ENCODE assay signal across 1 cellular context in the genomic region with DNA sequence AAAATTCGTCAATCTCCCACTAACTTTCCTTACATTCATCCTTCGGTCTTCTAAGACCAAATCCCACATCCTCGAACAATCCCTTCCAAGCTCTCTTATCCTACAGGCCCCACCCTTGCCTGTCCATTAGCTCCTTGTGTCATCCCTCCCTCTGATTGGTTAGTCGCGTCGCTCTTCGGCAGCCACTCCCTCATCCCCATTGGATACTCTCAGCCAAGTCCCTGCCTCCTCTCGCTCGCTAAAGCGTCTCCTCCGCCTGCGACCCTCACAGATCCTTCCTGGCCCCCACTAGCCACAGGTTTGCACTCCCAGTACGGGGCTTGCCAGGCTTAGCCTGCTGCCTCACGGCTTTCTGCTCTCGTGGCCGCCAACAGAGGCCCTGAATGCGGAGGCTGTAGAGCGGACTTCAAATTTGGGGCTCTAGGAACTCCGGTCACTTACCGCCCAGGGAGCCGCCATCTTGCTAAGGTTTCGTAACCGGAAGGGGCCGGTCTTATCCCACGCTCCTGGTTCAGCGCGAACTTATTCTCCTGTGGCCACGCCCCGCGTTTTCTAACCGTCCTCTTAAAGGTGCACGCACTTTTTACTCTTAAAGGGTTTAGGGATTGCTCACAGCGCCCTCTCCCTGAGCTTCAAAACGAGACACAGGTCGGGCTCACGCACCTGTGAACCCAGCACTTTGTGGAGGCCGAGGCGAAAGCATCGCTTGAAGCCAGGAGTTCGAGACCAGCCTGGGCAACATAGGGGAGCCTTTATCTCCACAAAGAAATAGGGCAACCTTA.
TF ChIP-seq lines count a peak whose summit lies in the region.

A gene (minus strand): TSS at position 472 of the 782 bp plus-strand sequence. CDS start 13 bp downstream, at position 459.

TF ChIP-seq in K562, 482 proteins besides CTCF, POLR2A, EP300 and RAD21 (continued from another document and continues in another):
- TF ChIP-seq, protein P1, sequence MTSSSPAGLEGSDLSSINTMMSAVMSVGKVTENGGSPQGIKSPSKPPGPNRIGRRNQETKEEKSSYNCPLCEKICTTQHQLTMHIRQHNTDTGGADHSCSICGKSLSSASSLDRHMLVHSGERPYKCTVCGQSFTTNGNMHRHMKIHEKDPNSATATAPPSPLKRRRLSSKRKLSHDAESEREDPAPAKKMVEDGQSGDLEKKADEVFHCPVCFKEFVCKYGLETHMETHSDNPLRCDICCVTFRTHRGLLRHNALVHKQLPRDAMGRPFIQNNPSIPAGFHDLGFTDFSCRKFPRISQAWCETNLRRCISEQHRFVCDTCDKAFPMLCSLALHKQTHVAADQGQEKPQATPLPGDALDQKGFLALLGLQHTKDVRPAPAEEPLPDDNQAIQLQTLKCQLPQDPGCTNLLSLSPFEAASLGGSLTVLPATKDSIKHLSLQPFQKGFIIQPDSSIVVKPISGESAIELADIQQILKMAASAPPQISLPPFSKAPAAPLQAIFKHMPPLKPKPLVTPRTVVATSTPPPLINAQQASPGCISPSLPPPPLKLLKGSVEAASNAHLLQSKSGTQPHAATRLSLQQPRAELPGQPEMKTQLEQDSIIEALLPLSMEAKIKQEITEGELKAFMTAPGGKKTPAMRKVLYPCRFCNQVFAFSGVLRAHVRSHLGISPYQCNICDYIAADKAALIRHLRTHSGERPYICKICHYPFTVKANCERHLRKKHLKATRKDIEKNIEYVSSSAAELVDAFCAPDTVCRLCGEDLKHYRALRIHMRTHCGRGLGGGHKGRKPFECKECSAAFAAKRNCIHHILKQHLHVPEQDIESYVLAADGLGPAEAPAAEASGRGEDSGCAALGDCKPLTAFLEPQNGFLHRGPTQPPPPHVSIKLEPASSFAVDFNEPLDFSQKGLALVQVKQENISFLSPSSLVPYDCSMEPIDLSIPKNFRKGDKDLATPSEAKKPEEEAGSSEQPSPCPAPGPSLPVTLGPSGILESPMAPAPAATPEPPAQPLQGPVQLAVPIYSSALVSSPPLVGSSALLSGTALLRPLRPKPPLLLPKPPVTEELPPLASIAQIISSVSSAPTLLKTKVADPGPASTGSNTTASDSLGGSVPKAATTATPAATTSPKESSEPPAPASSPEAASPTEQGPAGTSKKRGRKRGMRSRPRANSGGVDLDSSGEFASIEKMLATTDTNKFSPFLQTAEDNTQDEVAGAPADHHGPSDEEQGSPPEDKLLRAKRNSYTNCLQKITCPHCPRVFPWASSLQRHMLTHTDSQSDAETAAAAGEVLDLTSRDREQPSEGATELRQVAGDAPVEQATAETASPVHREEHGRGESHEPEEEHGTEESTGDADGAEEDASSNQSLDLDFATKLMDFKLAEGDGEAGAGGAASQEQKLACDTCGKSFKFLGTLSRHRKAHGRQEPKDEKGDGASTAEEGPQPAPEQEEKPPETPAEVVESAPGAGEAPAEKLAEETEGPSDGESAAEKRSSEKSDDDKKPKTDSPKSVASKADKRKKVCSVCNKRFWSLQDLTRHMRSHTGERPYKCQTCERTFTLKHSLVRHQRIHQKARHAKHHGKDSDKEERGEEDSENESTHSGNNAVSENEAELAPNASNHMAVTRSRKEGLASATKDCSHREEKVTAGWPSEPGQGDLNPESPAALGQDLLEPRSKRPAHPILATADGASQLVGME (CRISPR knock-in tag; IDR thresholded peaks at IDR 0.05) = no peak
- TF ChIP-seq ZEB2 (IDR thresholded peaks at IDR 0.05) (peak; percentile 40; the same call in 1 of the 2 replicates), LEF1 (IDR thresholded peaks at IDR 0.05) (no peak), POLR3A (IDR thresholded peaks at IDR 0.05; ENCODE audit: borderline replicate concordance, extremely low read depth, insufficient read depth, insufficient read length) (no peak), FOXA3 (CRISPR knock-in tag; conservative IDR thresholded peaks at IDR 0.05 in 1 of 2, IDR thresholded peaks at IDR 0.05 in 1 of 2) (peak in 1 of 2 experiments; percentile 52; a peak in 1 of 4 replicates), ZNF174 (CRISPR knock-in tag; IDR thresholded peaks at IDR 0.05) (no peak), TCF3 (CRISPR knock-in tag; IDR thresholded peaks at IDR 0.05) (no peak), ZNF121 (CRISPR knock-in tag; conservative IDR thresholded peaks at IDR 0.05) (no peak), NEUROD1 (IDR thresholded peaks at IDR 0.05; ENCODE audit: borderline replicate concordance, low read depth, low read length, partially characterized antibody) (peak; percentile 49), HDAC8 (tag; IDR thresholded peaks at IDR 0.05) (no peak), ZNF76 (CRISPR knock-in tag; IDR thresholded peaks at IDR 0.05; ENCODE audit: borderline replicate concordance) (no peak), CAMTA2 (CRISPR knock-in tag; conservative IDR thresholded peaks at IDR 0.05) (no peak), ZNF668 (CRISPR knock-in tag; IDR thresholded peaks at IDR 0.05) (no peak), ZFX (CRISPR knock-in tag; IDR thresholded peaks at IDR 0.05) (peak; percentile 59), SIN3B (IDR thresholded peaks at IDR 0.05; ENCODE audit: low read depth) (peak; percentile 99), ZKSCAN8 (CRISPR knock-in tag; IDR thresholded peaks at IDR 0.05) (no peak), ZNF23 (CRISPR knock-in tag; IDR thresholded peaks at IDR 0.05) (no peak), SMARCB1 (IDR thresholded peaks at IDR 0.05; ENCODE audit: insufficient read length, low read depth) (no peak), ZNF140 (CRISPR knock-in tag; IDR thresholded peaks at IDR 0.05) (no peak), FIP1L1 (IDR thresholded peaks at IDR 0.05; ENCODE audit: low read depth, low read length, poor library complexity, severe bottlenecking) (no peak)
- TF ChIP-seq, protein P2, sequence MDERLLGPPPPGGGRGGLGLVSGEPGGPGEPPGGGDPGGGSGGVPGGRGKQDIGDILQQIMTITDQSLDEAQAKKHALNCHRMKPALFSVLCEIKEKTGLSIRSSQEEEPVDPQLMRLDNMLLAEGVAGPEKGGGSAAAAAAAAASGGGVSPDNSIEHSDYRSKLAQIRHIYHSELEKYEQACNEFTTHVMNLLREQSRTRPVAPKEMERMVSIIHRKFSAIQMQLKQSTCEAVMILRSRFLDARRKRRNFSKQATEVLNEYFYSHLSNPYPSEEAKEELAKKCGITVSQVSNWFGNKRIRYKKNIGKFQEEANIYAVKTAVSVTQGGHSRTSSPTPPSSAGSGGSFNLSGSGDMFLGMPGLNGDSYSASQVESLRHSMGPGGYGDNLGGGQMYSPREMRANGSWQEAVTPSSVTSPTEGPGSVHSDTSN (CRISPR knock-in tag; IDR thresholded peaks at IDR 0.05; ENCODE audit: low read depth) = no peak
- TF ChIP-seq, protein P2 (tag; conservative IDR thresholded peaks at IDR 0.05; ENCODE audit: low read depth) = peak; percentile 27; the same call in 1 of the 2 replicates
- TF ChIP-seq, protein P3, sequence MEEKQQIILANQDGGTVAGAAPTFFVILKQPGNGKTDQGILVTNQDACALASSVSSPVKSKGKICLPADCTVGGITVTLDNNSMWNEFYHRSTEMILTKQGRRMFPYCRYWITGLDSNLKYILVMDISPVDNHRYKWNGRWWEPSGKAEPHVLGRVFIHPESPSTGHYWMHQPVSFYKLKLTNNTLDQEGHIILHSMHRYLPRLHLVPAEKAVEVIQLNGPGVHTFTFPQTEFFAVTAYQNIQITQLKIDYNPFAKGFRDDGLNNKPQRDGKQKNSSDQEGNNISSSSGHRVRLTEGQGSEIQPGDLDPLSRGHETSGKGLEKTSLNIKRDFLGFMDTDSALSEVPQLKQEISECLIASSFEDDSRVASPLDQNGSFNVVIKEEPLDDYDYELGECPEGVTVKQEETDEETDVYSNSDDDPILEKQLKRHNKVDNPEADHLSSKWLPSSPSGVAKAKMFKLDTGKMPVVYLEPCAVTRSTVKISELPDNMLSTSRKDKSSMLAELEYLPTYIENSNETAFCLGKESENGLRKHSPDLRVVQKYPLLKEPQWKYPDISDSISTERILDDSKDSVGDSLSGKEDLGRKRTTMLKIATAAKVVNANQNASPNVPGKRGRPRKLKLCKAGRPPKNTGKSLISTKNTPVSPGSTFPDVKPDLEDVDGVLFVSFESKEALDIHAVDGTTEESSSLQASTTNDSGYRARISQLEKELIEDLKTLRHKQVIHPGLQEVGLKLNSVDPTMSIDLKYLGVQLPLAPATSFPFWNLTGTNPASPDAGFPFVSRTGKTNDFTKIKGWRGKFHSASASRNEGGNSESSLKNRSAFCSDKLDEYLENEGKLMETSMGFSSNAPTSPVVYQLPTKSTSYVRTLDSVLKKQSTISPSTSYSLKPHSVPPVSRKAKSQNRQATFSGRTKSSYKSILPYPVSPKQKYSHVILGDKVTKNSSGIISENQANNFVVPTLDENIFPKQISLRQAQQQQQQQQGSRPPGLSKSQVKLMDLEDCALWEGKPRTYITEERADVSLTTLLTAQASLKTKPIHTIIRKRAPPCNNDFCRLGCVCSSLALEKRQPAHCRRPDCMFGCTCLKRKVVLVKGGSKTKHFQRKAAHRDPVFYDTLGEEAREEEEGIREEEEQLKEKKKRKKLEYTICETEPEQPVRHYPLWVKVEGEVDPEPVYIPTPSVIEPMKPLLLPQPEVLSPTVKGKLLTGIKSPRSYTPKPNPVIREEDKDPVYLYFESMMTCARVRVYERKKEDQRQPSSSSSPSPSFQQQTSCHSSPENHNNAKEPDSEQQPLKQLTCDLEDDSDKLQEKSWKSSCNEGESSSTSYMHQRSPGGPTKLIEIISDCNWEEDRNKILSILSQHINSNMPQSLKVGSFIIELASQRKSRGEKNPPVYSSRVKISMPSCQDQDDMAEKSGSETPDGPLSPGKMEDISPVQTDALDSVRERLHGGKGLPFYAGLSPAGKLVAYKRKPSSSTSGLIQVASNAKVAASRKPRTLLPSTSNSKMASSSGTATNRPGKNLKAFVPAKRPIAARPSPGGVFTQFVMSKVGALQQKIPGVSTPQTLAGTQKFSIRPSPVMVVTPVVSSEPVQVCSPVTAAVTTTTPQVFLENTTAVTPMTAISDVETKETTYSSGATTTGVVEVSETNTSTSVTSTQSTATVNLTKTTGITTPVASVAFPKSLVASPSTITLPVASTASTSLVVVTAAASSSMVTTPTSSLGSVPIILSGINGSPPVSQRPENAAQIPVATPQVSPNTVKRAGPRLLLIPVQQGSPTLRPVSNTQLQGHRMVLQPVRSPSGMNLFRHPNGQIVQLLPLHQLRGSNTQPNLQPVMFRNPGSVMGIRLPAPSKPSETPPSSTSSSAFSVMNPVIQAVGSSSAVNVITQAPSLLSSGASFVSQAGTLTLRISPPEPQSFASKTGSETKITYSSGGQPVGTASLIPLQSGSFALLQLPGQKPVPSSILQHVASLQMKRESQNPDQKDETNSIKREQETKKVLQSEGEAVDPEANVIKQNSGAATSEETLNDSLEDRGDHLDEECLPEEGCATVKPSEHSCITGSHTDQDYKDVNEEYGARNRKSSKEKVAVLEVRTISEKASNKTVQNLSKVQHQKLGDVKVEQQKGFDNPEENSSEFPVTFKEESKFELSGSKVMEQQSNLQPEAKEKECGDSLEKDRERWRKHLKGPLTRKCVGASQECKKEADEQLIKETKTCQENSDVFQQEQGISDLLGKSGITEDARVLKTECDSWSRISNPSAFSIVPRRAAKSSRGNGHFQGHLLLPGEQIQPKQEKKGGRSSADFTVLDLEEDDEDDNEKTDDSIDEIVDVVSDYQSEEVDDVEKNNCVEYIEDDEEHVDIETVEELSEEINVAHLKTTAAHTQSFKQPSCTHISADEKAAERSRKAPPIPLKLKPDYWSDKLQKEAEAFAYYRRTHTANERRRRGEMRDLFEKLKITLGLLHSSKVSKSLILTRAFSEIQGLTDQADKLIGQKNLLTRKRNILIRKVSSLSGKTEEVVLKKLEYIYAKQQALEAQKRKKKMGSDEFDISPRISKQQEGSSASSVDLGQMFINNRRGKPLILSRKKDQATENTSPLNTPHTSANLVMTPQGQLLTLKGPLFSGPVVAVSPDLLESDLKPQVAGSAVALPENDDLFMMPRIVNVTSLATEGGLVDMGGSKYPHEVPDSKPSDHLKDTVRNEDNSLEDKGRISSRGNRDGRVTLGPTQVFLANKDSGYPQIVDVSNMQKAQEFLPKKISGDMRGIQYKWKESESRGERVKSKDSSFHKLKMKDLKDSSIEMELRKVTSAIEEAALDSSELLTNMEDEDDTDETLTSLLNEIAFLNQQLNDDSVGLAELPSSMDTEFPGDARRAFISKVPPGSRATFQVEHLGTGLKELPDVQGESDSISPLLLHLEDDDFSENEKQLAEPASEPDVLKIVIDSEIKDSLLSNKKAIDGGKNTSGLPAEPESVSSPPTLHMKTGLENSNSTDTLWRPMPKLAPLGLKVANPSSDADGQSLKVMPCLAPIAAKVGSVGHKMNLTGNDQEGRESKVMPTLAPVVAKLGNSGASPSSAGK (IDR thresholded peaks at IDR 0.05) = peak; percentile 46; the same call in 1 of the 2 replicates
- TF ChIP-seq, protein P4, sequence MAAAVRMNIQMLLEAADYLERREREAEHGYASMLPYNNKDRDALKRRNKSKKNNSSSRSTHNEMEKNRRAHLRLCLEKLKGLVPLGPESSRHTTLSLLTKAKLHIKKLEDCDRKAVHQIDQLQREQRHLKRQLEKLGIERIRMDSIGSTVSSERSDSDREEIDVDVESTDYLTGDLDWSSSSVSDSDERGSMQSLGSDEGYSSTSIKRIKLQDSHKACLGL (CRISPR knock-in tag; IDR thresholded peaks at IDR 0.05; ENCODE audit: borderline replicate concordance, poor library complexity, severe bottlenecking) = peak; percentile 53
- TF ChIP-seq, protein P5, sequence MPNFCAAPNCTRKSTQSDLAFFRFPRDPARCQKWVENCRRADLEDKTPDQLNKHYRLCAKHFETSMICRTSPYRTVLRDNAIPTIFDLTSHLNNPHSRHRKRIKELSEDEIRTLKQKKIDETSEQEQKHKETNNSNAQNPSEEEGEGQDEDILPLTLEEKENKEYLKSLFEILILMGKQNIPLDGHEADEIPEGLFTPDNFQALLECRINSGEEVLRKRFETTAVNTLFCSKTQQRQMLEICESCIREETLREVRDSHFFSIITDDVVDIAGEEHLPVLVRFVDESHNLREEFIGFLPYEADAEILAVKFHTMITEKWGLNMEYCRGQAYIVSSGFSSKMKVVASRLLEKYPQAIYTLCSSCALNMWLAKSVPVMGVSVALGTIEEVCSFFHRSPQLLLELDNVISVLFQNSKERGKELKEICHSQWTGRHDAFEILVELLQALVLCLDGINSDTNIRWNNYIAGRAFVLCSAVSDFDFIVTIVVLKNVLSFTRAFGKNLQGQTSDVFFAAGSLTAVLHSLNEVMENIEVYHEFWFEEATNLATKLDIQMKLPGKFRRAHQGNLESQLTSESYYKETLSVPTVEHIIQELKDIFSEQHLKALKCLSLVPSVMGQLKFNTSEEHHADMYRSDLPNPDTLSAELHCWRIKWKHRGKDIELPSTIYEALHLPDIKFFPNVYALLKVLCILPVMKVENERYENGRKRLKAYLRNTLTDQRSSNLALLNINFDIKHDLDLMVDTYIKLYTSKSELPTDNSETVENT (CRISPR knock-in tag; IDR thresholded peaks at IDR 0.05) = 0 out of 2 replicates have a peak, but pooled peaks have one; percentile 40
- TF ChIP-seq, protein P6, sequence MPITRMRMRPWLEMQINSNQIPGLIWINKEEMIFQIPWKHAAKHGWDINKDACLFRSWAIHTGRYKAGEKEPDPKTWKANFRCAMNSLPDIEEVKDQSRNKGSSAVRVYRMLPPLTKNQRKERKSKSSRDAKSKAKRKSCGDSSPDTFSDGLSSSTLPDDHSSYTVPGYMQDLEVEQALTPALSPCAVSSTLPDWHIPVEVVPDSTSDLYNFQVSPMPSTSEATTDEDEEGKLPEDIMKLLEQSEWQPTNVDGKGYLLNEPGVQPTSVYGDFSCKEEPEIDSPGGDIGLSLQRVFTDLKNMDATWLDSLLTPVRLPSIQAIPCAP (CRISPR knock-in tag; IDR thresholded peaks at IDR 0.05; ENCODE audit: borderline replicate concordance) = no peak
